Comparison of ENCODE assay signal across 2 cellular contexts in the genomic region with DNA sequence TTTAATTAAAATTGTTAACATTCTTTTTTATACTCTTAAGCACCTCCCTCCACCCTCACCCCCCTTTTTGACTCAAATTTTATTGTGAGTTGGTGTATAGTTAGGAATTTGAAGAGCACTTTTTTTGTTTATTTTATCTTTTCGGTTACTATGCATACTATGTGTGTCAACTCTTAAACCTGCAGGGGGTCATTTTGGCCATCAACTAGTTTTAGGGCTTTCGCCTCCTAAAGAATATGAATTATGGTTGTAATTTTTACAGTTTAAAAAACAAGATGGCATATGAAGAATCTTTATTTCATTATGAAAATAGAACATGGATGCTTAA.
TF ChIP-seq lines count a peak whose summit lies in the region.

No MANE protein-coding gene starts in this region.

TF ChIP-seq in HepG2, 621 proteins besides CTCF, POLR2A, EP300 and RAD21:
- TF ChIP-seq ZFP37 (CRISPR knock-in tag; IDR thresholded peaks at IDR 0.05; ENCODE audit: borderline replicate concordance), result no peak
- no peak for TF ChIP-seq RAD51 (IDR thresholded peaks at IDR 0.05; ENCODE audit: borderline replicate concordance)
- no peak for TF ChIP-seq ZNF775 (CRISPR knock-in tag; IDR thresholded peaks at IDR 0.05; ENCODE audit: borderline replicate concordance)
- no peak for TF ChIP-seq ZNF850 (CRISPR knock-in tag; conservative IDR thresholded peaks at IDR 0.05)
- TF ChIP-seq, protein P1, sequence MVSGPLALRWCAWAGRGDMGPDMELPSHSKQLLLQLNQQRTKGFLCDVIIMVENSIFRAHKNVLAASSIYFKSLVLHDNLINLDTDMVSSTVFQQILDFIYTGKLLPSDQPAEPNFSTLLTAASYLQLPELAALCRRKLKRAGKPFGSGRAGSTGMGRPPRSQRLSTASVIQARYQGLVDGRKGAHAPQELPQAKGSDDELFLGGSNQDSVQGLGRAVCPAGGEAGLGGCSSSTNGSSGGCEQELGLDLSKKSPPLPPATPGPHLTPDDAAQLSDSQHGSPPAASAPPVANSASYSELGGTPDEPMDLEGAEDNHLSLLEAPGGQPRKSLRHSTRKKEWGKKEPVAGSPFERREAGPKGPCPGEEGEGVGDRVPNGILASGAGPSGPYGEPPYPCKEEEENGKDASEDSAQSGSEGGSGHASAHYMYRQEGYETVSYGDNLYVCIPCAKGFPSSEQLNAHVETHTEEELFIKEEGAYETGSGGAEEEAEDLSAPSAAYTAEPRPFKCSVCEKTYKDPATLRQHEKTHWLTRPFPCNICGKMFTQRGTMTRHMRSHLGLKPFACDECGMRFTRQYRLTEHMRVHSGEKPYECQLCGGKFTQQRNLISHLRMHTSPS (CRISPR knock-in tag; IDR thresholded peaks at IDR 0.05; ENCODE audit: low read depth), result no peak
- TF ChIP-seq PLRG1 (conservative IDR thresholded peaks at IDR 0.05), result no peak
- TF ChIP-seq ZNF7 (CRISPR knock-in tag; IDR thresholded peaks at IDR 0.05), result peak; percentile 92
- TF ChIP-seq TRAFD1 (CRISPR knock-in tag; IDR thresholded peaks at IDR 0.05; ENCODE audit: borderline replicate concordance), result no peak

TF ChIP-seq in K562, 482 proteins besides CTCF, POLR2A, EP300 and RAD21:
- TF ChIP-seq ZNF507 (tag; conservative IDR thresholded peaks at IDR 0.05) (0 out of 2 replicates have a peak, but pooled peaks have one; percentile 15), TAF9B (IDR thresholded peaks at IDR 0.05; ENCODE audit: partially characterized antibody) (peak; percentile 5), ZFP36 (IDR thresholded peaks at IDR 0.05; ENCODE audit: low read depth, low read length, partially characterized antibody) (peak; percentile 61), RBM25 (IDR thresholded peaks at IDR 0.05; ENCODE audit: low read depth, low read length, severe bottlenecking) (peak; percentile 86)
- TF ChIP-seq, protein P2, sequence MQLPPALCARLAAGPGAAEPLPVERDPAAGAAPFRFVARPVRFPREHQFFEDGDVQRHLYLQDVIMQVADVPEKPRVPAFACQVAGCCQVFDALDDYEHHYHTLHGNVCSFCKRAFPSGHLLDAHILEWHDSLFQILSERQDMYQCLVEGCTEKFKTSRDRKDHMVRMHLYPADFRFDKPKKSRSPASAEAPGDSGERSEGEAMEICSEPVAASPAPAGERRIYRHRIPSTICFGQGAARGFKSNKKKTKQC (CRISPR knock-in tag; IDR thresholded peaks at IDR 0.05), result no peak
